Comparison of ENCODE assay signal across 21 cellular contexts in genomic region chr7:40749877-40750276, GRCh38.
DNase-seq lines count a peak whose midpoint lies in the region; ATAC-seq and TF ChIP-seq lines count a peak whose summit lies in the region.
"Had no signal": no experiment of that assay in that cellular context is flagged by ENCODE, and none has a peak within 500 bp of the region (broad histone marks: within the 10 kb centered on the region; RNA-seq: fewer than 3 reads in every experiment).

No MANE protein-coding gene starts in this region.

- H3K9me3 ChIP-seq in adipocyte (ENCODE audit: control insufficient read depth, low read length) (no peaks in the 10 kb centered on the region), tibial artery (no peaks in the 10 kb centered on the region)
- H3K9me3 ChIP-seq: BLaER1 treated with 17β-estradiol and CSF1 and Interleukin-3, amounts not matched to agents 10 nM and 100 nM; MG63; sigmoid colon had no signal

- H3K4me1 Mint-ChIP-seq in GM23338 (peaks cover 57% of the 10 kb centered on the region), type B pancreatic cell (ENCODE audit: unreplicated experiment) (peaks cover 21% of the 10 kb centered on the region)
- H3K4me1 Mint-ChIP-seq in T-helper 2 cell treated with Interferon-gamma antibody and Interleukin-4, amounts not matched to agents 5 μg/mL and 100 μg/mL, for 36 hours (ENCODE audit: low read depth), result peaks cover 3% of the 10 kb centered on the region

- H3K79me2 ChIP-seq in GM23338 (replicated peaks; ENCODE audit: insufficient read depth), result no peaks in the 10 kb centered on the region

- H3K27me3 ChIP-seq in GM23338 (ENCODE audit: insufficient read depth) (no peaks in the 10 kb centered on the region), adipocyte (replicated peaks; ENCODE audit: control insufficient read depth, insufficient read depth, low read length) (no peaks in the 10 kb centered on the region), tibial artery (no peaks in the 10 kb centered on the region)
- H3K27me3 ChIP-seq: BLaER1 treated with 17β-estradiol and CSF1 and Interleukin-3, amounts not matched to agents 10 nM and 100 nM; MG63; sigmoid colon had no signal

- H3K4me2 ChIP-seq in GM23338, result no peak overlapping the region
- H3K4me2 ChIP-seq: BLaER1 treated with 17β-estradiol and CSF1 and Interleukin-3, amounts not matched to agents 10 nM and 100 nM had no signal

- no peak overlapping the region for H3K4me3 ChIP-seq in GM23338
- no peak overlapping the region for H3K4me3 ChIP-seq in adipocyte (ENCODE audit: low read length)
- no peak overlapping the region for H3K4me3 ChIP-seq in foreskin fibroblast (ENCODE audit: low read depth in 1 of 2, low read length in 2 of 2)
- H3K4me3 ChIP-seq in tibial artery, result peak overlapping the region; percentile 12 to 22
- H3K4me3 ChIP-seq: BLaER1 treated with 17β-estradiol and CSF1 and Interleukin-3, amounts not matched to agents 10 nM and 100 nM; MG63; sigmoid colon had no signal

- no peaks in the 10 kb centered on the region; the same call in 1 of the 2 replicates for H3K9me2 ChIP-seq in GM23338 (ENCODE audit: insufficient read depth)

- H3K27me3 Mint-ChIP-seq in GM23338 (ENCODE audit: insufficient read depth, low read depth, poor library complexity) (no peaks in the 10 kb centered on the region), type B pancreatic cell (no peaks in the 10 kb centered on the region)
- peaks cover 7% of the 10 kb centered on the region for H3K27me3 Mint-ChIP-seq in T-helper 2 cell treated with Interferon-gamma antibody and Interleukin-4, amounts not matched to agents 5 μg/mL and 100 μg/mL, for 36 hours (ENCODE audit: low read depth)

- H3K9ac ChIP-seq in adipocyte (ENCODE audit: low read length), result no peak overlapping the region
- H3K9ac ChIP-seq: BLaER1 treated with 17β-estradiol and CSF1 and Interleukin-3, amounts not matched to agents 10 nM and 100 nM had no signal

- ATAC-seq in GM23338, result peak; percentile 32; the same call in 2 of the 3 replicates
- ATAC-seq: HepG2 had no signal

- H3K4me3 Mint-ChIP-seq in GM23338 (no peak overlapping the region), type B pancreatic cell (no peak overlapping the region)
- no peak overlapping the region for H3K4me3 Mint-ChIP-seq in T-helper 2 cell treated with Interferon-gamma antibody and Interleukin-4, amounts not matched to agents 5 μg/mL and 100 μg/mL, for 36 hours

- H3K4me1 ChIP-seq in GM23338 (ENCODE audit: insufficient read depth), result peaks cover 50% of the 10 kb centered on the region
- H3K4me1 ChIP-seq in adipocyte (ENCODE audit: control insufficient read depth, insufficient read depth, low read length), result peaks cover 10% of the 10 kb centered on the region
- H3K4me1 ChIP-seq in tibial artery, result peaks cover 0 to 52% (median 3%) of the 10 kb centered on the region in 4 donors
- H3K4me1 ChIP-seq: BLaER1 treated with 17β-estradiol and CSF1 and Interleukin-3, amounts not matched to agents 10 nM and 100 nM; sigmoid colon had no signal

- no peak overlapping the region for H2AFZ ChIP-seq in GM23338

- TF ChIP-seq CTCF in GM23338 (conservative IDR thresholded peaks at IDR 0.05; ENCODE audit: low read depth in 2 of 2) (no peak), foreskin fibroblast (IDR thresholded peaks at IDR 0.05; ENCODE audit: low read depth, low read length) (no peak), tibial artery (IDR thresholded peaks at IDR 0.05) (no peak), type B pancreatic cell (conservative IDR thresholded peaks at IDR 0.05) (no peak)

- no peaks in the 10 kb centered on the region for H4K20me1 ChIP-seq in GM23338 (replicated peaks; ENCODE audit: insufficient read depth)
- H4K20me1 ChIP-seq: BLaER1 treated with 17β-estradiol and CSF1 and Interleukin-3, amounts not matched to agents 10 nM and 100 nM had no signal

- no peaks in the 10 kb centered on the region for H3K36me3 Mint-ChIP-seq in GM23338 (ENCODE audit: low read depth)
- no peaks in the 10 kb centered on the region for H3K36me3 Mint-ChIP-seq in T-helper 2 cell treated with Interferon-gamma antibody and Interleukin-4, amounts not matched to agents 5 μg/mL and 100 μg/mL, for 36 hours (ENCODE audit: low read depth)
- no peaks in the 10 kb centered on the region for H3K36me3 Mint-ChIP-seq in type B pancreatic cell

- no peak overlapping the region for H3K27ac ChIP-seq in GM23338 (ENCODE audit: low read depth)
- H3K27ac ChIP-seq in tibial artery, result peak overlapping the region; percentile 26 to 65
- H3K27ac ChIP-seq: BLaER1 treated with 17β-estradiol and CSF1 and Interleukin-3, amounts not matched to agents 10 nM and 100 nM; sigmoid colon had no signal

- intact Hi-C loops in tibial artery (cut with DNase I; ENCODE audit: low total_unique reads), result no loop called here

- DNase-seq in GM23338 (ENCODE audit: low spot score) (peak; percentile 17), adipocyte (ENCODE audit: low read depth) (peak; percentile 69), foreskin fibroblast (peak; percentile 28 to 62), tibial artery (no peak), superior temporal gyrus (ENCODE audit: extremely low spot score) (no peak), type B pancreatic cell (ENCODE audit: extremely low spot score, unreplicated experiment) (no peak)
- no peak for DNase-seq in activated T-cell treated with anti-CD3 and anti-CD28 coated beads, Interleukin-2, amount 50 U/mL, for 1 hour
- DNase-seq in T-helper 2 cell treated with Interferon-gamma antibody and Interleukin-4, amounts not matched to agents 5 μg/mL and 100 μg/mL, for 36 hours (ENCODE audit: low spot score), result no peak
- DNase-seq: activated CD4-positive, alpha-beta T cell treated with anti-CD3 and anti-CD28 coated beads, Interleukin-2, amount 50 U/mL, for 1 hour; activated CD8-positive, alpha-beta memory T cell treated with anti-CD3 and anti-CD28 coated beads, Interleukin-2, amount 50 U/mL, for 48 hours; anterior cingulate cortex; dermis blood vessel endothelial cell; GOT3; MG63; NCI-H1694; NCI-H345; sigmoid colon; stimulated activated CD4-positive, alpha-beta T cell treated with anti-CD3 and anti-CD28 coated beads, Interleukin-2, amount 100 ng/mL, for 48 hours; substantia nigra had no signal

- no peaks in the 10 kb centered on the region for H3K36me3 ChIP-seq in GM23338 (ENCODE audit: insufficient read depth)
- H3K36me3 ChIP-seq in adipocyte (ENCODE audit: control insufficient read depth, insufficient read depth, low read length, severe bottlenecking), result no peaks in the 10 kb centered on the region
- H3K36me3 ChIP-seq in tibial artery, result no peaks in the 10 kb centered on the region
- H3K36me3 ChIP-seq: BLaER1 treated with 17β-estradiol and CSF1 and Interleukin-3, amounts not matched to agents 10 nM and 100 nM; MG63; sigmoid colon had no signal

- no peaks in the 10 kb centered on the region for H3K9me3 Mint-ChIP-seq in GM23338
- H3K9me3 Mint-ChIP-seq in T-helper 2 cell treated with Interferon-gamma antibody and Interleukin-4, amounts not matched to agents 5 μg/mL and 100 μg/mL, for 36 hours, result no peaks in the 10 kb centered on the region
- H3K9me3 Mint-ChIP-seq in type B pancreatic cell, result peaks cover 4% of the 10 kb centered on the region

- H3K27ac Mint-ChIP-seq in GM23338, result no peak overlapping the region
- H3K27ac Mint-ChIP-seq in T-helper 2 cell treated with Interferon-gamma antibody and Interleukin-4, amounts not matched to agents 5 μg/mL and 100 μg/mL, for 36 hours, result no peak overlapping the region
- H3K27ac Mint-ChIP-seq in type B pancreatic cell, result no peak overlapping the region

- H3F3A ChIP-seq in GM23338 (replicated peaks; ENCODE audit: low read depth), result no peaks in the 10 kb centered on the region

TF ChIP-seq in GM23338, 12 proteins besides CTCF, POLR2A, EP300 and RAD21 (continues in another document):
- no peak for TF ChIP-seq EZH2phosphoT487 (IDR thresholded peaks at IDR 0.05; ENCODE audit: unreplicated experiment)
- no peak for TF ChIP-seq CREB1 (CRISPR knock-in tag; IDR thresholded peaks at IDR 0.05; ENCODE audit: low read depth)
- no peak for TF ChIP-seq REST (IDR thresholded peaks at IDR 0.05; ENCODE audit: unreplicated experiment)
- no peak for TF ChIP-seq POLR2AphosphoS5 (IDR thresholded peaks at IDR 0.05; ENCODE audit: low read depth)
- TF ChIP-seq NANOG (IDR thresholded peaks at IDR 0.05; ENCODE audit: borderline replicate concordance), result no peak

Comparison
In these comparisons a context has a peak if more than half of its experiments do, and no peak if none do; other contexts are left out.
1. DNase-seq: peak in GM23338 (single experiment), adipocyte (single experiment) and foreskin fibroblast (2 of 2); none in tibial artery (0 of 2), superior temporal gyrus (single experiment), activated T-cell treated with anti-CD3 and anti-CD28 coated beads, Interleukin-2, amount 50 U/mL, for 1 hour (single experiment), T-helper 2 cell treated with Interferon-gamma antibody and Interleukin-4, amounts not matched to agents 5 μg/mL and 100 μg/mL, for 36 hours (single experiment) and type B pancreatic cell (single experiment).
2. H3K4me3 ChIP-seq: peak in tibial artery (2 of 2); none in GM23338 (single experiment), adipocyte (single experiment) and foreskin fibroblast (0 of 2).